In the genomic region with DNA sequence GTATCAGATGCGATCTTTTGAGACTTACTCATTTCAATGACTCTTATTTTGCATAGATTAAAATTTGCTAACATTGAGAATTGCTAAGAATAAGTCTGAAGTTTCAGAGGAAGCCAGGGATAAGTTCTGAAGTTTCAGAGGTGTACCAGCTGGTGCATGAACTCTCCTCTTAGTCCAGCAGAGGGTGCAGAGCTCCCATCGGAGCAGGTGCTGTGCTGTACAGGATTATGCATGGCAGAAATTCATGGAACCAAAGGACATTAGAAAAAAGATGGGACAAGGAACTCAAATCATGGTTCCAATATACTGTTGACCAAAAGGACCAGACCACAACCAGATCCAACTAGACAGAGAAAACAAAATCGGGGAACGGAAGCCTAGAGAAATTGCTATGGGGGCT, we compare ENCODE assay signal across 9 cellular contexts. TPM values are rescaled to one million over a fixed set of nuclear protein-coding genes. Genes with fewer than 3 reads are reported as not detected.
A peak's percentile ranks its signal among the peaks of the same experiment; 100 is the strongest.
DNase-seq lines count a peak whose midpoint lies in the region; ATAC-seq and TF ChIP-seq lines count a peak whose summit lies in the region.
"Had no signal": no experiment of that assay in that cellular context is flagged by ENCODE, and none has a peak within 500 bp of the region (broad histone marks: within the 10 kb centered on the region; RNA-seq: fewer than 3 reads in every experiment).

No MANE protein-coding gene starts in this region.

- TF ChIP-seq CTCF in GM06990 (IDR thresholded peaks at IDR 0.05; ENCODE audit: insufficient read depth, low read length, poor library complexity, severe bottlenecking), result peak; percentile 56
- TF ChIP-seq CTCF in SK-N-SH (IDR thresholded peaks at IDR 0.05), result peak; percentile 68
- peak; percentile 30 for TF ChIP-seq CTCF in lower lobe of right lung (IDR thresholded peaks at IDR 0.05)

- DNase-seq in GM06990 (ENCODE audit: extremely low read depth, insufficient read length) (no peak), HS-5 (ENCODE audit: low read depth) (peak; percentile 4), SK-N-SH (peak; percentile 16), lower lobe of right lung (no peak), NCI-H1930 (lab: John Stamatoyannopoulos, UW) (no peak), GDM1 (lab: John Stamatoyannopoulos, UW) (no peak)
- DNase-seq in stimulated activated CD4-positive, alpha-beta T cell treated with anti-CD3 and anti-CD28 coated beads, Interleukin-4, amount 100 ng/mL, for 24 hours, result no peak
- DNase-seq: activated CD4-positive, CD25-positive, alpha-beta regulatory T cell had no signal

- no peaks in the 10 kb centered on the region for H3F3A ChIP-seq in SK-N-SH (replicated peaks; ENCODE audit: insufficient read depth)

- H3K9ac ChIP-seq in SK-N-SH, result no peak overlapping the region

- POLR2A ChIA-PET in SK-N-SH (lab: Yijun Ruan, JAX), result no interaction called here

- no peaks in the 10 kb centered on the region for H4K20me1 ChIP-seq in SK-N-SH (ENCODE audit: insufficient read depth)

- H3K27me3 ChIP-seq in GM06990 (replicated peaks; ENCODE audit: control insufficient read depth, insufficient read depth, low read length), result no peaks in the 10 kb centered on the region
- peaks cover 12% of the 10 kb centered on the region; the same call in 1 of the 2 replicates for H3K27me3 ChIP-seq in SK-N-SH (ENCODE audit: insufficient read depth)
- H3K27me3 ChIP-seq in lower lobe of right lung (ENCODE audit: low read depth), result no peaks in the 10 kb centered on the region

- TF ChIP-seq EP300 in SK-N-SH (IDR thresholded peaks at IDR 0.05; ENCODE audit: borderline replicate concordance in 1 of 2, low read depth in 1 of 2, low read length in 1 of 2), result no peak

- ATAC-seq in lower lobe of right lung, result no peak
- no peak for ATAC-seq in activated CD4-positive, CD25-positive, alpha-beta regulatory T cell treated with anti-CD3 and anti-CD28 coated beads, Interleukin-2, amount 50 U/mL, for 24 hours

- no peak overlapping the region for H3K27ac ChIP-seq in SK-N-SH (ENCODE audit: low read depth in 2 of 2, low read length in 1 of 2)
- H3K27ac ChIP-seq in lower lobe of right lung, result no peak overlapping the region

- no peaks in the 10 kb centered on the region for H3K9me3 ChIP-seq in SK-N-SH
- H3K9me3 ChIP-seq in lower lobe of right lung, result no peaks in the 10 kb centered on the region

- intact Hi-C loops in lower lobe of right lung (cut with DNase I), result no loop called here

- H3K79me2 ChIP-seq in SK-N-SH (ENCODE audit: insufficient read depth), result no peaks in the 10 kb centered on the region

- CTCF ChIA-PET in SK-N-SH (lab: Yijun Ruan, JAX), result interaction anchor here (1.2 to 1.5 kb wide), 3 partner anchors 13 to 54 kb away, joined by 3 to 7 read pairs (median 6); no protein-coding TSS in a partner anchor

- peak; percentile 56 for TF ChIP-seq RAD21 in SK-N-SH (IDR thresholded peaks at IDR 0.05; ENCODE audit: low read length)

- H3K4me1 ChIP-seq in SK-N-SH (ENCODE audit: control insufficient read depth in 1 of 2, insufficient read depth in 2 of 2, low read depth in 1 of 2, low read length in 1 of 2) (no peaks in the 10 kb centered on the region), lower lobe of right lung (no peaks in the 10 kb centered on the region)

- H3K4me3 ChIP-seq in GM06990 (replicated peaks; ENCODE audit: low read depth, low read length) (no peak overlapping the region), SK-N-SH (ENCODE audit: low read depth in 2 of 2, low read length in 1 of 2) (no peak overlapping the region), lower lobe of right lung (no peak overlapping the region)

- no peak overlapping the region for H3K4me2 ChIP-seq in SK-N-SH

- no peaks in the 10 kb centered on the region for H3K9me2 ChIP-seq in SK-N-SH

- 5% methylated on average over 4 of the region's 4 CpGs for WGBS in SK-N-SH (ENCODE audit: low lambda C conversion rate)

- H2AFZ ChIP-seq in SK-N-SH (ENCODE audit: low read depth), result no peak overlapping the region

- H3K36me3 ChIP-seq in GM06990 (ENCODE audit: control insufficient read depth, insufficient read depth, low read length) (no peaks in the 10 kb centered on the region), SK-N-SH (replicated peaks in 1 of 2; ENCODE audit: control insufficient read depth in 1 of 2, insufficient read depth in 2 of 2, low read length in 1 of 2) (no peaks in the 10 kb centered on the region), lower lobe of right lung (no peaks in the 10 kb centered on the region)

TF ChIP-seq in SK-N-SH, 30 proteins besides CTCF, POLR2A, EP300 and RAD21:
- TF ChIP-seq, protein P1, sequence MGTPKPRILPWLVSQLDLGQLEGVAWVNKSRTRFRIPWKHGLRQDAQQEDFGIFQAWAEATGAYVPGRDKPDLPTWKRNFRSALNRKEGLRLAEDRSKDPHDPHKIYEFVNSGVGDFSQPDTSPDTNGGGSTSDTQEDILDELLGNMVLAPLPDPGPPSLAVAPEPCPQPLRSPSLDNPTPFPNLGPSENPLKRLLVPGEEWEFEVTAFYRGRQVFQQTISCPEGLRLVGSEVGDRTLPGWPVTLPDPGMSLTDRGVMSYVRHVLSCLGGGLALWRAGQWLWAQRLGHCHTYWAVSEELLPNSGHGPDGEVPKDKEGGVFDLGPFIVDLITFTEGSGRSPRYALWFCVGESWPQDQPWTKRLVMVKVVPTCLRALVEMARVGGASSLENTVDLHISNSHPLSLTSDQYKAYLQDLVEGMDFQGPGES (IDR thresholded peaks at IDR 0.05; ENCODE audit: low read depth, low read length), result no peak
- TF ChIP-seq SMC3 (IDR thresholded peaks at IDR 0.05; ENCODE audit: low read depth, low read length), result peak; percentile 51
- no peak for TF ChIP-seq TAF1 (IDR thresholded peaks at IDR 0.05; ENCODE audit: borderline replicate concordance, low read depth, low read length)

RNA-seq across cellular contexts. Expression of a gene that starts 41.9 kb away (rescaled TPM):
- 0.02 TPM in 1 of 2 replicates, not detected in the other for polyA plus RNA-seq in SK-N-SH (2012; rRNA removed)
- under 0.01 and 0.03 TPM in 2 replicates for polyA plus RNA-seq in SK-N-SH (2012; cell fraction: cytosol; rRNA removed)
- polyA plus RNA-seq in SK-N-SH (2012; cell fraction: nucleus; rRNA removed), result 0.04 TPM in 1 of 2 replicates, not detected in the other
- total RNA-seq in lower lobe of right lung, result 1.4 TPM

Comparison
In these comparisons a context has a peak if more than half of its experiments do, and no peak if none do; other contexts are left out.
1. DNase-seq: peak in HS-5 (single experiment) and SK-N-SH (single experiment); none in GM06990 (single experiment), lower lobe of right lung (single experiment), stimulated activated CD4-positive, alpha-beta T cell treated with anti-CD3 and anti-CD28 coated beads, Interleukin-4, amount 100 ng/mL, for 24 hours (single experiment), NCI-H1930 (0 of 2) and GDM1 (single experiment).
2. Peak in every context shown above with its lines, with median percentiles within 50 percentile points of each other: CTCF ChIP-seq.